In the genomic region with DNA sequence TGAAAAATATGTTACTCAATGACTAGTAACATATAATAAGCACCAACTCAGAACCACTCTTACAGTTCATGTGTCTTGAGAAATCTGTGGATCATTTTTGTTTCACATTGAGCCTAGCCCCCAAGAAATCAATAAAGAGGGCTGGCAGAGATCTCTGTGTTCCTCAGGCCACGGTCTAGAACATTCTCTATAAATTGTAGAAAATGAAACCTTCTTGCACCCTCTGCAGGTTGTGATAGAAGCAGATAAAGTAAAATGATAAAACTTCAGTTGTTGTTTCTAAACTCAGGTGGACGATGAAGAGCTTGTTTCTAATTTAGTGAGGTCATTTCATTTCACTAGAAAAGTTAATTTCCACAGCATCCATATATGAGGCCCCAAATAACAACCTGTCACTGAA, we compare ENCODE assay signal across 18 cellular contexts.
A peak's percentile ranks its signal among the peaks of the same experiment; 100 is the strongest.
DNase-seq lines count a peak whose midpoint lies in the region; ATAC-seq and TF ChIP-seq lines count a peak whose summit lies in the region.
"Had no signal": no experiment of that assay in that cellular context is flagged by ENCODE, and none has a peak within 500 bp of the region (broad histone marks: within the 10 kb centered on the region; RNA-seq: fewer than 3 reads in every experiment).

No MANE protein-coding gene starts in this region.

- ATAC-seq in GM19035 (IDR thresholded peaks at IDR 0.05; ENCODE audit: unreplicated experiment) (no peak), GM21528 (IDR thresholded peaks at IDR 0.05; ENCODE audit: low FRiP score, unreplicated experiment) (no peak)
- ATAC-seq: T-helper 17 cell had no signal

- H3K9ac ChIP-seq in GM23248, result no peak overlapping the region

- H3K27me3 Mint-ChIP-seq in immature natural killer cell (ENCODE audit: low read depth in 3 of 3), result peaks cover 0 to 2% (median 0%) of the 10 kb centered on the region in 3 donors
- H3K27me3 Mint-ChIP-seq: T-helper 17 cell had no signal

- no peaks in the 10 kb centered on the region for H3K27me3 ChIP-seq in GM23248 (replicated peaks; ENCODE audit: insufficient read depth)

- no peaks in the 10 kb centered on the region for H3K36me3 ChIP-seq in GM23248 (ENCODE audit: low read depth)

- H3F3A ChIP-seq in GM23248 (ENCODE audit: insufficient read depth), result no peaks in the 10 kb centered on the region

- no peaks in the 10 kb centered on the region for H3K79me2 ChIP-seq in GM23248 (ENCODE audit: insufficient read depth)

- H3K4me3 Mint-ChIP-seq in immature natural killer cell, result no peak overlapping the region
- H3K4me3 Mint-ChIP-seq: IgD-negative memory B cell, T-helper 17 cell had no signal

- no peaks in the 10 kb centered on the region for H3K36me3 Mint-ChIP-seq in immature natural killer cell
- H3K36me3 Mint-ChIP-seq: IgD-negative memory B cell had no signal

- in situ Hi-C loops in GM23248 (cut with MboI), result no loop called here

- H3K4me1 ChIP-seq in GM23248 (ENCODE audit: insufficient read depth), result no peaks in the 10 kb centered on the region

- peaks cover 11 to 23% of the 10 kb centered on the region in 2 donors for H3K4me1 Mint-ChIP-seq in immature natural killer cell

- H3K27ac Mint-ChIP-seq in immature natural killer cell, result no peak overlapping the region
- H3K27ac Mint-ChIP-seq: IgD-negative memory B cell, T-helper 17 cell had no signal

- no peaks in the 10 kb centered on the region for H4K20me1 ChIP-seq in GM23248 (ENCODE audit: insufficient read depth)

- no peaks in the 10 kb centered on the region for H3K9me3 Mint-ChIP-seq in immature natural killer cell

- H3K4me2 ChIP-seq in GM23248 (ENCODE audit: unreplicated experiment), result no peak overlapping the region

- 0 out of 2 replicates have a peak, but pooled peaks have one; percentile 8 for TF ChIP-seq CTCF in LNCaP clone FGC (IDR thresholded peaks at IDR 0.05; ENCODE audit: control insufficient read depth, extremely low read depth, insufficient read depth)

- DNase-seq in GM23248, result peak; percentile 12
- no peak for DNase-seq in LNCaP clone FGC (ENCODE audit: low read depth)
- peak; percentile 0 for DNase-seq in SW480 (ENCODE audit: low spot score)
- DNase-seq in immature natural killer cell, result peak in 2 of 3 donors; percentile 3 to 8
- DNase-seq in cerebellum (ENCODE audit: low spot score), result no peak
- DNase-seq: ACHN, DMS79 treated with DMSO at 0.1 percent for 48 hours, H7, NCI-H1092, NCI-H2081, NCI-H2171 treated with DMSO at 0.1 percent for 48 hours, NCI-H446, SIG-M5, T-helper 17 cell had no signal

- H3K9me2 ChIP-seq in GM23248 (ENCODE audit: insufficient read depth), result no peaks in the 10 kb centered on the region

- no peak overlapping the region for H3K27ac ChIP-seq in GM23248
- H3K27ac ChIP-seq: RWPE1 had no signal

- 49 to 54% methylated on average over 2 of the region's 2 CpGs for WGBS in GM23248 (ENCODE audit: low coverage in 1 of 2, low lambda C conversion rate in 2 of 2, missing lambda C conversion rate in 2 of 2), 2 experiments

- no peaks in the 10 kb centered on the region for H3K9me3 ChIP-seq in GM23248 (ENCODE audit: low read depth)

- H3K4me3 ChIP-seq in GM23248 (no peak overlapping the region), LNCaP clone FGC (ENCODE audit: low read depth, low read length) (no peak overlapping the region)

- H2AFZ ChIP-seq in GM23248, result 0 out of 2 replicates have a peak overlapping the region, but pooled peaks have one; percentile 10

Comparison
In these comparisons a context has a peak if more than half of its experiments do, and no peak if none do; other contexts are left out.
1. DNase-seq: peak in GM23248 (single experiment), SW480 (single experiment) and immature natural killer cell (2 of 3); none in LNCaP clone FGC (single experiment) and cerebellum (single experiment).